ENCODE assay signal across 32 cellular contexts in the genomic region with DNA sequence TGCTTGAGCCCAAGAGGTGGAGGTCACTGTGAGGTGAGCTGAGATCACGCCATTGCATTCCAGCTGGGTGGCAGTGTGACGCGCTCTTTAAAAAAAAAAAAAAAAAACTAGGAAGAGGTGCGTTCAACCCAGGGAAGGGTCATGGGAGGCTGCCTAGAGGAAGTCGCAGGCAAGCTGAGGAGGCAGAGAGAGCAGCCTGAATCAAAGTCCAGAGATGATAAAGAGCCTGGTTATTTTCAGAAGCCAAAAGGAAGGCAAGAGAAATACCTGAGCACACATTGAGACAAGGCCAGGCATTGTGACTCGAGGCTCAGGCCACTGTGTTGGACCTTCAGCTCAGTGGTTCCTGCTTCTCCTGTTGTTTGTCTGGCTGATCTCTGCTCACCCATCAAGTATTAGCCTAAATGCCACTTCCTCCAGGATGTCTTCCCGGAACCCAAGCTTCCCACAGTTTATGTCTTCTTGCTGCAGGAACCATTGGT. TPM values are rescaled to one million over a fixed set of nuclear protein-coding genes. Genes with fewer than 3 reads are reported as not detected.
DNase-seq lines count a peak whose midpoint lies in the region; ATAC-seq, FAIRE-seq and TF ChIP-seq lines count a peak whose summit lies in the region.
"Had no signal": no experiment of that assay in that cellular context is flagged by ENCODE, and none has a peak within 500 bp of the region (broad histone marks: within the 10 kb centered on the region; RNA-seq: fewer than 3 reads in every experiment).

No MANE protein-coding gene starts in this region.

- H3K9ac ChIP-seq in astrocyte (ENCODE audit: low read length) (peak overlapping the region; percentile 62), smooth muscle cell (ENCODE audit: low read depth) (peak overlapping the region; percentile 65)

- H3K36me3 Mint-ChIP-seq in GM23338 (ENCODE audit: low read depth): 0 out of 3 replicates have a peak, but pooled peaks cover 4% of the 10 kb centered on the region
- no peaks in the 10 kb centered on the region for H3K36me3 Mint-ChIP-seq in astrocyte (ENCODE audit: low read depth, unreplicated experiment)

- H3K36me3 ChIP-seq in GM23338 (ENCODE audit: insufficient read depth) (no peaks in the 10 kb centered on the region), astrocyte (ENCODE audit: insufficient read depth, low read length) (no peaks in the 10 kb centered on the region), smooth muscle cell (ENCODE audit: low read depth) (no peaks in the 10 kb centered on the region)
- H3K36me3 ChIP-seq: HAP-1, SJCRH30 had no signal

- H3K27me3 ChIP-seq in GM23338 (ENCODE audit: insufficient read depth) (no peaks in the 10 kb centered on the region), astrocyte (ENCODE audit: insufficient read depth, low read length) (no peaks in the 10 kb centered on the region), smooth muscle cell (ENCODE audit: low read depth) (no peaks in the 10 kb centered on the region)
- H3K27me3 ChIP-seq: SJCRH30 had no signal

- peaks cover 8% of the 10 kb centered on the region for H3K27me3 Mint-ChIP-seq in GM23338 (ENCODE audit: insufficient read depth, low read depth, poor library complexity)
- H3K27me3 Mint-ChIP-seq in astrocyte (ENCODE audit: low read depth, unreplicated experiment): no peaks in the 10 kb centered on the region

- peaks cover 4% of the 10 kb centered on the region; the same call in 2 of the 3 replicates for H3K9me3 Mint-ChIP-seq in GM23338
- no peaks in the 10 kb centered on the region for H3K9me3 Mint-ChIP-seq in astrocyte (ENCODE audit: unreplicated experiment)

- intact Hi-C loops in left colon (cut with DNase I, micrococcal nuclease): no loop called here

- H4K20me1 ChIP-seq in GM23338 (replicated peaks; ENCODE audit: insufficient read depth) (no peaks in the 10 kb centered on the region), astrocyte (ENCODE audit: insufficient read depth, low read length) (no peaks in the 10 kb centered on the region), smooth muscle cell (ENCODE audit: low read depth) (no peaks in the 10 kb centered on the region)

- 0 out of 3 replicates have a peak, but pooled peaks cover 2% of the 10 kb centered on the region for H3K4me1 Mint-ChIP-seq in GM23338
- H3K4me1 Mint-ChIP-seq in astrocyte (ENCODE audit: low read depth, unreplicated experiment): peaks cover 16% of the 10 kb centered on the region

- DNase-seq in GM23338 (ENCODE audit: low spot score): no peak
- no peak for DNase-seq in astrocyte (ENCODE audit: low read depth)
- peak; percentile 47 to 76 for DNase-seq in left colon
- no peak for DNase-seq in smooth muscle cell (lab: John Stamatoyannopoulos, UW; ENCODE audit: unreplicated experiment)
- no peak for DNase-seq in GOT3 (lab: John Stamatoyannopoulos, UW)
- no peak for DNase-seq in NCI-H2107 treated with DMSO at 0.1 percent for 48 hours (lab: John Stamatoyannopoulos, UW; ENCODE audit: unreplicated experiment)
- DNase-seq: activated CD4-positive, alpha-beta T cell treated with anti-CD3 and anti-CD28 coated beads for 48 hours; activated naive CD4-positive, alpha-beta T cell treated with anti-CD3 and anti-CD28 coated beads, Interleukin-2, amount 50 U/mL, for 16 hours; CD4-positive, CD25-positive, alpha-beta regulatory T cell; central memory CD4-positive, alpha-beta T cell; DMS153; erythroblast; foreskin keratinocyte; GDM1; naive thymus-derived CD8-positive, alpha-beta T cell; NCI-H1048; NCI-H2029; NCI-H446; OCI-M1; right cardiac atrium; SJCRH30; stimulated activated CD4-positive, alpha-beta T cell treated with anti-CD3 and anti-CD28 coated beads, Interleukin-15, amount 100 ng/mL, for 24 hours; stimulated activated CD8-positive, alpha-beta memory T cell treated with anti-CD3 and anti-CD28 coated beads, Interleukin-4, amount 100 ng/mL, for 48 hours; T-helper 1 cell had no signal

- H3K9me2 ChIP-seq in GM23338 (ENCODE audit: insufficient read depth): no peaks in the 10 kb centered on the region

- 89% methylated on average over 7 of the region's 7 CpGs for WGBS in smooth muscle cell (ENCODE audit: low lambda C conversion rate)

- H3K4me3 ChIP-seq in GM23338 (no peak overlapping the region), astrocyte (ENCODE audit: insufficient read depth, low read depth, low read length) (no peak overlapping the region), smooth muscle cell (no peak overlapping the region)
- H3K4me3 ChIP-seq: HAP-1, SJCRH30 had no signal

- 0 out of 2 replicates have a peak overlapping the region, but pooled peaks have one; percentile 69 for H2AFZ ChIP-seq in GM23338
- H2AFZ ChIP-seq in astrocyte (ENCODE audit: low read depth, low read length): no peak overlapping the region
- H2AFZ ChIP-seq in smooth muscle cell (ENCODE audit: low read depth): no peak overlapping the region

- H3K9me3 ChIP-seq in astrocyte (ENCODE audit: insufficient read depth, low read depth, low read length) (no peaks in the 10 kb centered on the region), smooth muscle cell (replicated peaks; ENCODE audit: low read depth) (no peaks in the 10 kb centered on the region)
- H3K9me3 ChIP-seq: HAP-1, SJCRH30 had no signal

- H3K27ac Mint-ChIP-seq in GM23338: no peak overlapping the region
- H3K27ac Mint-ChIP-seq in astrocyte (ENCODE audit: unreplicated experiment): peak overlapping the region; percentile 90
- H3K27ac Mint-ChIP-seq: activated T-helper 1 cell treated with anti-CD3 and anti-CD28 coated beads, Interleukin-12 subunit alpha, Interleukin-12 subunit beta, Interleukin-2, Interleukin-4 antibody, amounts not matched to agents 30 ng/mL and 10 ng/mL and 1 ng/mL, durations not matched to agents 14 hours and 24 hours and 36 hours; CD4-positive, CD25-positive, alpha-beta regulatory T cell; naive thymus-derived CD8-positive, alpha-beta T cell had no signal

- H3K4me3 Mint-ChIP-seq in GM23338: no peak overlapping the region
- no peak overlapping the region for H3K4me3 Mint-ChIP-seq in astrocyte (ENCODE audit: unreplicated experiment)
- H3K4me3 Mint-ChIP-seq: activated T-helper 1 cell treated with anti-CD3 and anti-CD28 coated beads, Interleukin-12 subunit alpha, Interleukin-12 subunit beta, Interleukin-2, Interleukin-4 antibody, amounts not matched to agents 30 ng/mL and 10 ng/mL and 1 ng/mL, durations not matched to agents 14 hours and 24 hours and 36 hours; CD4-positive, CD25-positive, alpha-beta regulatory T cell; naive thymus-derived CD8-positive, alpha-beta T cell had no signal

- no peaks in the 10 kb centered on the region for H3K4me1 ChIP-seq in GM23338 (ENCODE audit: insufficient read depth)
- peaks cover 14% of the 10 kb centered on the region for H3K4me1 ChIP-seq in astrocyte (ENCODE audit: insufficient read depth, low read length)
- H3K4me1 ChIP-seq in smooth muscle cell (ENCODE audit: low read depth): no peaks in the 10 kb centered on the region
- H3K4me1 ChIP-seq: foreskin keratinocyte, HAP-1 had no signal

- no peak overlapping the region for H3K27ac ChIP-seq in GM23338 (ENCODE audit: low read depth)
- H3K27ac ChIP-seq in astrocyte (ENCODE audit: low read depth, low read length): peak overlapping the region; percentile 76
- peak overlapping the region; percentile 92 for H3K27ac ChIP-seq in smooth muscle cell (ENCODE audit: low read depth)
- H3K27ac ChIP-seq: foreskin keratinocyte, SJCRH30 had no signal

- H3K79me2 ChIP-seq in GM23338 (replicated peaks; ENCODE audit: insufficient read depth): no peaks in the 10 kb centered on the region
- no peaks in the 10 kb centered on the region for H3K79me2 ChIP-seq in astrocyte (ENCODE audit: insufficient read depth, low read length)
- H3K79me2 ChIP-seq in smooth muscle cell (ENCODE audit: low read depth): no peaks in the 10 kb centered on the region

- no peaks in the 10 kb centered on the region for H3F3A ChIP-seq in GM23338 (replicated peaks; ENCODE audit: low read depth)
- H3F3A ChIP-seq in smooth muscle cell (ENCODE audit: low read depth): no peaks in the 10 kb centered on the region

- TF ChIP-seq CTCF in GM23338 (conservative IDR thresholded peaks at IDR 0.05; ENCODE audit: low read depth in 2 of 2) (no peak), astrocyte (IDR thresholded peaks at IDR 0.05; ENCODE audit: insufficient read depth, low read depth, low read length) (no peak), smooth muscle cell (IDR thresholded peaks at IDR 0.05; ENCODE audit: borderline replicate concordance, insufficient read depth, poor library complexity, severe bottlenecking) (no peak)

- FAIRE-seq in astrocyte (lab: Jason Lieb, UNC): no peak
- FAIRE-seq: GM18507, islet of Langerhans had no signal

- ATAC-seq in GM23338: no peak
- peak; percentile 74 for ATAC-seq in left colon
- ATAC-seq in HG03571 (IDR thresholded peaks at IDR 0.05; ENCODE audit: unreplicated experiment): no peak
- ATAC-seq: foreskin keratinocyte; naive thymus-derived CD8-positive, alpha-beta T cell had no signal

- no peak overlapping the region for H3K4me2 ChIP-seq in GM23338
- H3K4me2 ChIP-seq in astrocyte (ENCODE audit: low read length): no peak overlapping the region
- H3K4me2 ChIP-seq in smooth muscle cell: no peak overlapping the region

TF ChIP-seq in GM23338, 12 proteins besides CTCF, POLR2A, EP300 and RAD21 (continues in another document):
- TF ChIP-seq STAT1 (IDR thresholded peaks at IDR 0.05; ENCODE audit: unreplicated experiment): no peak

RNA-seq across cellular contexts. Expression of a gene that starts 16.1 kb away (rescaled TPM):
- not detected in 2 replicates for total RNA-seq in GM23338 (2014; rRNA removed; shearing (Covaris generic))
- polyA plus RNA-seq in GM23338 (2016; fragmentation: Nextera tagmentation; extraction: Ambion mirVana): not detected in 2 replicates
- 1.3 and 1.8 TPM in 2 replicates for total RNA-seq in astrocyte
- 100 to 1,000 TPM; 472 to 526 TPM for total RNA-seq in left colon
- total RNA-seq in smooth muscle cell: not detected in 2 replicates
- polyA plus RNA-seq in smooth muscle cell: not detected in 2 replicates
- total RNA-seq: activated T-helper 1 cell treated with anti-CD3 and anti-CD28 coated beads, Interleukin-12 subunit alpha, Interleukin-12 subunit beta, Interleukin-2, Interleukin-4 antibody, amounts not matched to agents 30 ng/mL and 10 ng/mL and 1 ng/mL, durations not matched to agents 14 hours and 24 hours and 36 hours; CD4-positive, CD25-positive, alpha-beta regulatory T cell; foreskin keratinocyte; lung microvascular endothelial cell; naive thymus-derived CD8-positive, alpha-beta T cell; omental fat pad; urinary bladder had no signal
- polyA plus RNA-seq: foreskin keratinocyte; naive thymus-derived CD8-positive, alpha-beta T cell had no signal

Comparison
In these comparisons a context has a peak if more than half of its experiments do, and no peak if none do; other contexts are left out.
1. DNase-seq: peak in left colon (2 of 2); none in GM23338 (single experiment), astrocyte (single experiment), smooth muscle cell (single experiment), GOT3 (single experiment) and NCI-H2107 treated with DMSO at 0.1 percent for 48 hours (single experiment).
2. RNA of a gene that starts 16.1 kb away (total RNA-seq): 472 to 526 TPM in left colon; 1.3 to 1.8 TPM in astrocyte, not detected in smooth muscle cell and not detected in GM23338; every median in the first group is over 100 times any median in the second.